1 cellular context compared by ENCODE assay signal in the genomic region with DNA sequence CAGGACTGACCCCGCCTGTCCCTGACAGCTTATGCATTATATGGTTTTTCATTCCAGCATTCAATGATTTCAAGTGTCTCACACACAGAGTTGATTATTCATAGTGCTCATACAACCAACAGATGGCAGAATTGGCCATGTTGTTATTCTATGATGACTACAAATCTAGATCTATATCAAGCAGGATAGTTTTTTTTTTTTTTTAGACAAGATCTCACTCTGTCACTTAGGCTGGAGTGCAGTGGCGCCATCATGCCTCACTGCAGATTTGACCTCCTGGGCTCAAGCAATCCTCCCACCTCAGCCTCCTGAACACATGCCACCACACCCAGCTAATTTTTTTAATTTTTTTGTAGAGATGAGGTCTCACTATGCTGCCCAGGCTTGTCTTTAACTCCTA.
TF ChIP-seq lines count a peak whose summit lies in the region.

No MANE protein-coding gene starts in this region.

TF ChIP-seq in GM23338, 12 proteins besides CTCF, POLR2A, EP300 and RAD21 (continued from another document):
- TF ChIP-seq, protein P1, sequence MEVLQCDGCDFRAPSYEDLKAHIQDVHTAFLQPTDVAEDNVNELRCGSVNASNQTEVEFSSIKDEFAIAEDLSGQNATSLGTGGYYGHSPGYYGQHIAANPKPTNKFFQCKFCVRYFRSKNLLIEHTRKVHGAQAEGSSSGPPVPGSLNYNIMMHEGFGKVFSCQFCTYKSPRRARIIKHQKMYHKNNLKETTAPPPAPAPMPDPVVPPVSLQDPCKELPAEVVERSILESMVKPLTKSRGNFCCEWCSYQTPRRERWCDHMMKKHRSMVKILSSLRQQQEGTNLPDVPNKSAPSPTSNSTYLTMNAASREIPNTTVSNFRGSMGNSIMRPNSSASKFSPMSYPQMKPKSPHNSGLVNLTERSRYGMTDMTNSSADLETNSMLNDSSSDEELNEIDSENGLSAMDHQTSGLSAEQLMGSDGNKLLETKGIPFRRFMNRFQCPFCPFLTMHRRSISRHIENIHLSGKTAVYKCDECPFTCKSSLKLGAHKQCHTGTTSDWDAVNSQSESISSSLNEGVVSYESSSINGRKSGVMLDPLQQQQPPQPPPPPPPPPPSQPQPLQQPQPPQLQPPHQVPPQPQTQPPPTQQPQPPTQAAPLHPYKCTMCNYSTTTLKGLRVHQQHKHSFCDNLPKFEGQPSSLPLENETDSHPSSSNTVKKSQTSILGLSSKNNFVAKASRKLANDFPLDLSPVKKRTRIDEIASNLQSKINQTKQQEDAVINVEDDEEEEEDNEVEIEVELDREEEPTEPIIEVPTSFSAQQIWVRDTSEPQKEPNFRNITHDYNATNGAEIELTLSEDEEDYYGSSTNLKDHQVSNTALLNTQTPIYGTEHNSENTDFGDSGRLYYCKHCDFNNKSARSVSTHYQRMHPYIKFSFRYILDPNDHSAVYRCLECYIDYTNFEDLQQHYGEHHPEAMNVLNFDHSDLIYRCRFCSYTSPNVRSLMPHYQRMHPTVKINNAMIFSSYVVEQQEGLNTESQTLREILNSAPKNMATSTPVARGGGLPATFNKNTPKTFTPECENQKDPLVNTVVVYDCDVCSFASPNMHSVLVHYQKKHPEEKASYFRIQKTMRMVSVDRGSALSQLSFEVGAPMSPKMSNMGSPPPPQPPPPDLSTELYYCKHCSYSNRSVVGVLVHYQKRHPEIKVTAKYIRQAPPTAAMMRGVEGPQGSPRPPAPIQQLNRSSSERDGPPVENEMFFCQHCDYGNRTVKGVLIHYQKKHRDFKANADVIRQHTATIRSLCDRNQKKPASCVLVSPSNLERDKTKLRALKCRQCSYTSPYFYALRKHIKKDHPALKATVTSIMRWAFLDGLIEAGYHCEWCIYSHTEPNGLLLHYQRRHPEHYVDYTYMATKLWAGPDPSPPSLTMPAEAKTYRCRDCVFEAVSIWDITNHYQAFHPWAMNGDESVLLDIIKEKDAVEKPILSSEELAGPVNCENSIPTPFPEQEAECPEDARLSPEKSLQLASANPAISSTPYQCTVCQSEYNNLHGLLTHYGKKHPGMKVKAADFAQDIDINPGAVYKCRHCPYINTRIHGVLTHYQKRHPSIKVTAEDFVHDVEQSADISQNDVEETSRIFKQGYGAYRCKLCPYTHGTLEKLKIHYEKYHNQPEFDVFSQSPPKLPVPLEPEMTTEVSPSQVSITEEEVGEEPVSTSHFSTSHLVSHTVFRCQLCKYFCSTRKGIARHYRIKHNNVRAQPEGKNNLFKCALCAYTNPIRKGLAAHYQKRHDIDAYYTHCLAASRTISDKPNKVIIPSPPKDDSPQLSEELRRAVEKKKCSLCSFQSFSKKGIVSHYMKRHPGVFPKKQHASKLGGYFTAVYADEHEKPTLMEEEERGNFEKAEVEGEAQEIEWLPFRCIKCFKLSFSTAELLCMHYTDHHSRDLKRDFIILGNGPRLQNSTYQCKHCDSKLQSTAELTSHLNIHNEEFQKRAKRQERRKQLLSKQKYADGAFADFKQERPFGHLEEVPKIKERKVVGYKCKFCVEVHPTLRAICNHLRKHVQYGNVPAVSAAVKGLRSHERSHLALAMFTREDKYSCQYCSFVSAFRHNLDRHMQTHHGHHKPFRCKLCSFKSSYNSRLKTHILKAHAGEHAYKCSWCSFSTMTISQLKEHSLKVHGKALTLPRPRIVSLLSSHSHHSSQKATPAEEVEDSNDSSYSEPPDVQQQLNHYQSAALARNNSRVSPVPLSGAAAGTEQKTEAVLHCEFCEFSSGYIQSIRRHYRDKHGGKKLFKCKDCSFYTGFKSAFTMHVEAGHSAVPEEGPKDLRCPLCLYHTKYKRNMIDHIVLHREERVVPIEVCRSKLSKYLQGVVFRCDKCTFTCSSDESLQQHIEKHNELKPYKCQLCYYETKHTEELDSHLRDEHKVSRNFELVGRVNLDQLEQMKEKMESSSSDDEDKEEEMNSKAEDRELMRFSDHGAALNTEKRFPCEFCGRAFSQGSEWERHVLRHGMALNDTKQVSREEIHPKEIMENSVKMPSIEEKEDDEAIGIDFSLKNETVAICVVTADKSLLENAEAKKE (CRISPR knock-in tag; IDR thresholded peaks at IDR 0.05) = no peak
